Comparison of ENCODE assay signal across 9 cellular contexts in the genomic region with DNA sequence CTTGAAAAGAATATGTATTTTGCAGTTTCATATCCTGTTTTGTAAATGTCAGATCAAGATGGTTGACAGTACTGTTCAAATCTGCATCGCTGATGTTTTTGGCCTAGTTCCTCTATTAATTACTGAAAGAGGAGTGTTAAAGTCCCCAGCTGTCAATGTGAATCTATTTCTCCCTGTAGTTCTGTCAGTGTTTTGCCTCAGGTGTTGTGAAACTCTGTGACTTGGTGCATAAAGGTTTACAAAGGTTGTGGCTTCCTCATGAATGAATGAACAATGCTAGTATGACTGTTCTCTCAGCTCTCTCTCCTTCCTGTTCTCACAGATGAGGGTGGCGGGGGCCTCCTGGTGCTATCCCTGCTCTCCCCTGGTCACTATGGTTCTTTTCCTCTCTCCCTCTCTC.
A peak's percentile ranks its signal among the peaks of the same experiment; 100 is the strongest.
DNase-seq lines count a peak whose midpoint lies in the region; ATAC-seq, FAIRE-seq and TF ChIP-seq lines count a peak whose summit lies in the region.
"Had no signal": no experiment of that assay in that cellular context is flagged by ENCODE, and none has a peak within 500 bp of the region (broad histone marks: within the 10 kb centered on the region; RNA-seq: fewer than 3 reads in every experiment).

No MANE protein-coding gene starts in this region.

- DNase-seq in GM19239 (ENCODE audit: insufficient read length, low spot score): peak; percentile 4
- DNase-seq in smooth muscle cell (lab: John Stamatoyannopoulos, UW; ENCODE audit: unreplicated experiment): no peak
- DNase-seq in SHP77 (lab: John Stamatoyannopoulos, UW): no peak
- DNase-seq in BE2C: no peak
- DNase-seq in DMS79 (lab: John Stamatoyannopoulos, UW): no peak
- DNase-seq in posterior vena cava (ENCODE audit: low spot score): no peak

- H3K9me3 ChIP-seq in smooth muscle cell (replicated peaks; ENCODE audit: low read depth): no peaks in the 10 kb centered on the region
- H3K9me3 ChIP-seq in BE2C: no peaks in the 10 kb centered on the region

- intact Hi-C loops in posterior vena cava (cut with DNase I): no loop called here

- no peak overlapping the region for H3K9ac ChIP-seq in smooth muscle cell (ENCODE audit: low read depth)

- no peaks in the 10 kb centered on the region for H3K9me3 Mint-ChIP-seq in T-helper 1 cell treated with Interleukin-12 subunit alpha and Interleukin-12 subunit beta and Interleukin-4 antibody, amounts not matched to agents 30 μg/mL and 1 μg/mL, for 36 hours
- H3K9me3 Mint-ChIP-seq: nephron had no signal

- H3K4me1 ChIP-seq in smooth muscle cell (ENCODE audit: low read depth) (no peaks in the 10 kb centered on the region), BE2C (no peaks in the 10 kb centered on the region)

- peak; percentile 97 for ATAC-seq in HG02943 (IDR thresholded peaks at IDR 0.05; ENCODE audit: low read depth, unreplicated experiment)

- H3K36me3 ChIP-seq in smooth muscle cell (ENCODE audit: low read depth) (peaks cover 30% of the 10 kb centered on the region), BE2C (peaks cover 75% of the 10 kb centered on the region)

- no peaks in the 10 kb centered on the region for H3F3A ChIP-seq in smooth muscle cell (ENCODE audit: low read depth)

- no peaks in the 10 kb centered on the region for H3K79me2 ChIP-seq in smooth muscle cell (ENCODE audit: low read depth)

- H3K27ac Mint-ChIP-seq in T-helper 1 cell treated with Interleukin-12 subunit alpha and Interleukin-12 subunit beta and Interleukin-4 antibody, amounts not matched to agents 30 μg/mL and 1 μg/mL, for 36 hours: peak overlapping the region; percentile 22
- H3K27ac Mint-ChIP-seq: nephron had no signal

- peak; percentile 98 for FAIRE-seq in GM19239 (lab: Jason Lieb, UNC)

- no peaks in the 10 kb centered on the region for H3K27me3 ChIP-seq in smooth muscle cell (ENCODE audit: low read depth)
- no peaks in the 10 kb centered on the region for H3K27me3 ChIP-seq in BE2C

- H3K27me3 Mint-ChIP-seq in T-helper 1 cell treated with Interleukin-12 subunit alpha and Interleukin-12 subunit beta and Interleukin-4 antibody, amounts not matched to agents 30 μg/mL and 1 μg/mL, for 36 hours (ENCODE audit: low read depth): no peaks in the 10 kb centered on the region

- H4K20me1 ChIP-seq in smooth muscle cell (ENCODE audit: low read depth): no peaks in the 10 kb centered on the region

- peaks cover 14% of the 10 kb centered on the region for H3K4me1 Mint-ChIP-seq in T-helper 1 cell treated with Interleukin-12 subunit alpha and Interleukin-12 subunit beta and Interleukin-4 antibody, amounts not matched to agents 30 μg/mL and 1 μg/mL, for 36 hours (ENCODE audit: low read depth)
- H3K4me1 Mint-ChIP-seq: nephron had no signal

- no peak overlapping the region for H3K4me2 ChIP-seq in smooth muscle cell

- H3K4me3 Mint-ChIP-seq in T-helper 1 cell treated with Interleukin-12 subunit alpha and Interleukin-12 subunit beta and Interleukin-4 antibody, amounts not matched to agents 30 μg/mL and 1 μg/mL, for 36 hours: no peak overlapping the region
- H3K4me3 Mint-ChIP-seq: nephron had no signal

- WGBS in smooth muscle cell (ENCODE audit: low lambda C conversion rate): 93% methylated on average over 2 of the region's 2 CpGs

- no peak overlapping the region for H2AFZ ChIP-seq in smooth muscle cell (ENCODE audit: low read depth)

- H3K27ac ChIP-seq in smooth muscle cell (ENCODE audit: low read depth): peak overlapping the region; percentile 22

- no peak overlapping the region for H3K4me3 ChIP-seq in smooth muscle cell
- H3K4me3 ChIP-seq in BE2C (ENCODE audit: low read depth, low read length): no peak overlapping the region

- TF ChIP-seq CTCF in smooth muscle cell (IDR thresholded peaks at IDR 0.05; ENCODE audit: borderline replicate concordance, insufficient read depth, poor library complexity, severe bottlenecking) (no peak), BE2C (IDR thresholded peaks at IDR 0.05; ENCODE audit: low read depth, low read length) (no peak)

- H3K36me3 Mint-ChIP-seq in T-helper 1 cell treated with Interleukin-12 subunit alpha and Interleukin-12 subunit beta and Interleukin-4 antibody, amounts not matched to agents 30 μg/mL and 1 μg/mL, for 36 hours (ENCODE audit: low read depth): peaks cover 46% of the 10 kb centered on the region
